ENCODE assay signal across 17 cellular contexts in the genomic region with DNA sequence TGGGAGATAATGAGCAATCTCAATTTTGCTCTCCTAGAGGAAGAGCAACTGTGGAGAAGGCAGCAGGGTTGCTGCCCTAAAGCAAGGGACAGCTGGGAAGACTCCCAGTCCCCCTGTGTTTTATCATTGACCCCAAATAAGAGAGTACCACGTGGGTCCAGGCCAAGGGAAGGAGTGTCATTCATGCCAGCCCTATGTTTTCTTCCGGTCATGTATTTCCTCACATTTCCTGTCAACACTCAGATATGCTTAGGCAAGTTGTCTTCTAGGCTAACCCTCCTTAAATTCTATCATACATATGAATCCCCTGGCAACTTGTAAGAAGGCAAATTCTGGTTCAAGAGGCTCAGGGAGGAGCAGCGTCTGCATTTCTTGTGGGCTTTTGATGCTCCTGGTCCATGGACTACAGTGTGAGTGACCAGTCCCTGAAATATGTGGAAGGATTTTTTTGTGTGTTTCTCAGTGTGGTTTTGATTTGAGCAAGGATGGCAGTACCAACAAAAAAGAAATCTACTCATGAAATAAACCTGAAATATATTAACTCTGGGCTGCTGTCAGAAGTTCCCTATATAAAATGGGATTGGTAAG. TPM values are rescaled to one million over a fixed set of nuclear protein-coding genes. Genes with fewer than 3 reads are reported as not detected.
DNase-seq lines count a peak whose midpoint lies in the region; ATAC-seq and TF ChIP-seq lines count a peak whose summit lies in the region.
"Had no signal": no experiment of that assay in that cellular context is flagged by ENCODE, and none has a peak within 500 bp of the region (broad histone marks: within the 10 kb centered on the region; RNA-seq: fewer than 3 reads in every experiment).

No MANE protein-coding gene starts in this region.

- no peak overlapping the region for H3K9ac ChIP-seq in colonic mucosa (ENCODE audit: low read depth in 2 of 2, low read length in 2 of 2)
- no peak overlapping the region for H3K9ac ChIP-seq in PC-3 (ENCODE audit: low read length)

- intact Hi-C loops in colonic mucosa (cut with DNase I) (no loop called here), PC-3 (cut with micrococcal nuclease) (loop anchor here (5.0 kb wide), 1 partner anchor 57 kb away; no protein-coding TSS in a partner anchor)
- intact Hi-C loops in activated naive CD4-positive, alpha-beta T cell treated with anti-CD3 and anti-CD28 coated beads for 36 hours (cut with micrococcal nuclease): no loop called here

- peaks cover 8% of the 10 kb centered on the region for H3K4me1 Mint-ChIP-seq in activated naive CD4-positive, alpha-beta T cell treated with anti-CD3 and anti-CD28 coated beads for 36 hours (ENCODE audit: low read depth)

- H3F3A ChIP-seq in PC-3 (ENCODE audit: low read length, unreplicated experiment): peaks cover 8% of the 10 kb centered on the region

- DNase-seq in EH (ENCODE audit: low read depth): peak; percentile 68
- DNase-seq in colonic mucosa: peak; percentile 7
- no peak for DNase-seq in activated naive CD4-positive, alpha-beta T cell treated with anti-CD3 and anti-CD28 coated beads for 36 hours
- no peak for DNase-seq in PC-3
- no peak for DNase-seq in SIG-M5 treated with dmso at 0.1 percent for 504 hours (lab: John Stamatoyannopoulos, UW; ENCODE audit: unreplicated experiment)
- DNase-seq: C1 segment of cervical spinal cord, COR-L47, DMS153, GOT3, KG1, NCI-H1092, NCI-H446, PC-9 had no signal

- H2AFZ ChIP-seq in PC-3 (ENCODE audit: low read length): no peak overlapping the region
- H2AFZ ChIP-seq: PC-9 had no signal

- POLR2A ChIA-PET in PC-3 (lab: Charles Lee; ENCODE audit: unreplicated experiment): no interaction called here

- H3K9me3 ChIP-seq in colonic mucosa: no peaks in the 10 kb centered on the region
- H3K9me3 ChIP-seq in neutrophil: no peaks in the 10 kb centered on the region
- H3K9me3 ChIP-seq in PC-3 (ENCODE audit: low read length): no peaks in the 10 kb centered on the region

- no peaks in the 10 kb centered on the region for H3K27me3 Mint-ChIP-seq in activated naive CD4-positive, alpha-beta T cell treated with anti-CD3 and anti-CD28 coated beads for 36 hours (ENCODE audit: low read depth)

- no TSS peak for BruUV-seq in PC-3 (replicated peaks; lab: Mats Ljungman, UMichigan)

- H3K4me2 ChIP-seq in PC-3 (ENCODE audit: low read length): no peak overlapping the region
- H3K4me2 ChIP-seq: PC-9 had no signal

- no peaks in the 10 kb centered on the region for H4K20me1 ChIP-seq in PC-3 (ENCODE audit: low read length)

- no peaks in the 10 kb centered on the region for H3K9me2 ChIP-seq in PC-3 (replicated peaks; ENCODE audit: low read length)

- no peaks in the 10 kb centered on the region for H3K36me3 ChIP-seq in colonic mucosa
- H3K36me3 ChIP-seq in neutrophil: no peaks in the 10 kb centered on the region
- no peaks in the 10 kb centered on the region for H3K36me3 ChIP-seq in PC-3 (ENCODE audit: low read depth, low read length)

- CTCF ChIA-PET in activated naive CD4-positive, alpha-beta T cell treated with anti-CD3 and anti-CD28 coated beads for 36 hours (lab: Charles Lee): no interaction called here
- CTCF ChIA-PET in PC-3 (lab: Charles Lee): no interaction called here

- peaks cover 21% of the 10 kb centered on the region for H3K36me3 Mint-ChIP-seq in activated naive CD4-positive, alpha-beta T cell treated with anti-CD3 and anti-CD28 coated beads for 36 hours (ENCODE audit: low read depth)

- no peaks in the 10 kb centered on the region for H3K9me3 Mint-ChIP-seq in activated naive CD4-positive, alpha-beta T cell treated with anti-CD3 and anti-CD28 coated beads for 36 hours

- TF ChIP-seq CTCF in colonic mucosa (IDR thresholded peaks at IDR 0.05) (no peak), neutrophil (IDR thresholded peaks at IDR 0.05) (no peak), PC-3 (conservative IDR thresholded peaks at IDR 0.05; ENCODE audit: low read depth, low read length) (no peak)

- H3K4me3 Mint-ChIP-seq in activated naive CD4-positive, alpha-beta T cell treated with anti-CD3 and anti-CD28 coated beads for 36 hours: no peak overlapping the region

- no peaks in the 10 kb centered on the region for H3K79me2 ChIP-seq in PC-3 (ENCODE audit: low read length)

- no peaks in the 10 kb centered on the region for H3K27me3 ChIP-seq in colonic mucosa
- no peaks in the 10 kb centered on the region for H3K27me3 ChIP-seq in neutrophil
- no peaks in the 10 kb centered on the region for H3K27me3 ChIP-seq in PC-3 (ENCODE audit: low read length)

- H3K27ac Mint-ChIP-seq in activated naive CD4-positive, alpha-beta T cell treated with anti-CD3 and anti-CD28 coated beads for 36 hours: no peak overlapping the region

- no peak overlapping the region for H3K27ac ChIP-seq in colonic mucosa
- H3K27ac ChIP-seq in neutrophil: peak overlapping the region; percentile 63
- H3K27ac ChIP-seq in PC-3 (ENCODE audit: low read length): no peak overlapping the region
- H3K27ac ChIP-seq: PC-9, SK-N-MC had no signal

- H3K4me3 ChIP-seq in colonic mucosa (no peak overlapping the region), neutrophil (ENCODE audit: low read depth in 1 of 2, low read length in 1 of 2) (no peak overlapping the region), PC-3 (ENCODE audit: low read length) (no peak overlapping the region)
- H3K4me3 ChIP-seq: PC-9, SK-N-MC had no signal

- ATAC-seq in HG03432 (IDR thresholded peaks at IDR 0.05; ENCODE audit: unreplicated experiment) (no peak), PC-3 (no peak)

- H3K4me1 ChIP-seq in colonic mucosa (peaks cover 7% of the 10 kb centered on the region), neutrophil (ENCODE audit: control insufficient read depth in 1 of 2, insufficient read depth in 1 of 2, low read depth in 1 of 2, low read length in 1 of 2) (peaks cover 6 to 13% of the 10 kb centered on the region in 2 experiments), PC-3 (ENCODE audit: insufficient read depth, low read length) (peaks cover 14% of the 10 kb centered on the region)

TF ChIP-seq in PFSK-1, 5 proteins besides CTCF, POLR2A, EP300 and RAD21:
- peak; percentile 9 for TF ChIP-seq FOXP2 (optimal IDR thresholded peaks at IDR 0.05; ENCODE audit: borderline replicate concordance, extremely low read depth, extremely low read length, insufficient read depth)
- TF ChIP-seq POLR2AphosphoS5 (IDR thresholded peaks at IDR 0.05; ENCODE audit: low read depth, low read length): no peak

RNA-seq across cellular contexts. Expression of a gene that starts 31.9 kb away (rescaled TPM):
- 7.4 TPM for polyA plus RNA-seq in PFSK-1 (2012; ENCODE audit: insufficient read length, low read depth)
- total RNA-seq in colonic mucosa (10 to 100 TPM; 17.8 to 19.5 TPM), PC-3 (2014; rRNA removed) (28.8 and 30.0 TPM in 2 replicates)
- total RNA-seq in activated naive CD4-positive, alpha-beta T cell treated with anti-CD3 and anti-CD28 coated beads for 36 hours: 10 to 100 TPM; 12.1 to 14.4 TPM

RNA-seq across cellular contexts. Expression of a gene that starts 32.2 kb away (rescaled TPM):
- 4.3 TPM for polyA plus RNA-seq in PFSK-1 (2012; ENCODE audit: insufficient read length, low read depth)
- total RNA-seq in colonic mucosa: 10 to 100 TPM in 1 of 2 donors, 1 to 10 TPM in 1; 9.6 to 13.6 TPM
- 1 to 10 TPM; 6.9 to 8.1 TPM for total RNA-seq in activated naive CD4-positive, alpha-beta T cell treated with anti-CD3 and anti-CD28 coated beads for 36 hours
- total RNA-seq in PC-3 (2014; rRNA removed): 4.9 and 6.9 TPM in 2 replicates

RNA-seq across cellular contexts. Expression of a gene that starts 36.5 kb away (rescaled TPM):
- polyA plus RNA-seq in PFSK-1 (2012; ENCODE audit: insufficient read length, low read depth): 14.3 TPM
- total RNA-seq in colonic mucosa (10 to 100 TPM; 16.5 to 24.5 TPM), PC-3 (2014; rRNA removed) (11.6 and 13.4 TPM in 2 replicates)
- 1 to 10 TPM; 1.1 to 1.6 TPM for total RNA-seq in activated naive CD4-positive, alpha-beta T cell treated with anti-CD3 and anti-CD28 coated beads for 36 hours

RNA-seq across cellular contexts. Expression of a gene that starts 58.6 kb away (rescaled TPM):
- 54.8 TPM for polyA plus RNA-seq in PFSK-1 (2012; ENCODE audit: insufficient read length, low read depth)
- total RNA-seq in colonic mucosa: 10 to 100 TPM in 1 of 2 donors, 1 to 10 TPM in 1; 9.3 to 11.4 TPM
- 10 to 100 TPM; 44.7 to 46.1 TPM for total RNA-seq in activated naive CD4-positive, alpha-beta T cell treated with anti-CD3 and anti-CD28 coated beads for 36 hours
- total RNA-seq in PC-3 (2014; rRNA removed): 11.1 and 14.5 TPM in 2 replicates

Comparison
In these comparisons a context has a peak if more than half of its experiments do, and no peak if none do; other contexts are left out.
1. DNase-seq: peak in EH (single experiment) and colonic mucosa (single experiment); none in activated naive CD4-positive, alpha-beta T cell treated with anti-CD3 and anti-CD28 coated beads for 36 hours (single experiment), PC-3 (single experiment) and SIG-M5 treated with dmso at 0.1 percent for 504 hours (single experiment).